In the genomic region with DNA sequence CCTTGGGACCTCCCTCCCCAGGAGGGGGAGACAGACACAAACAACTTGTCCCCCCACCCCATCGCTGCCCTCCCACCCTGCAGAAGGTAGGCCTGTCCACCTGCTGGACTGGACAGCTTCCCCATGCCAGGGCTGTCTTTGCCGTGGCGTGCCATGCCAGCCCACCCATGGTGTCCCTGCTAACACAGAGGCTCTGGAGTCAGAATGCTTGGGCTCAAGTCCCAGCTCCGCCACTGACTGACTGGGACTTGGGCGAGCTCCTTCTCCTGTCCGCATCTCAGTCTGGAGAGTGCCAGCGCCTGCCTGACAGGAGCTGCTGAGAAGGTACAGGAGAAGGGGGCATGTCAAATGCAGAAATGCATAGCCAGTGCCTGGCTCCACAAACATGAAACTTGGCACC, we compare ENCODE assay signal across 21 cellular contexts. TPM values are rescaled to one million over a fixed set of nuclear protein-coding genes. Genes with fewer than 3 reads are reported as not detected.
A peak's percentile ranks its signal among the peaks of the same experiment; 100 is the strongest.
DNase-seq lines count a peak whose midpoint lies in the region; ATAC-seq, FAIRE-seq and TF ChIP-seq lines count a peak whose summit lies in the region.
"Had no signal": no experiment of that assay in that cellular context is flagged by ENCODE, and none has a peak within 500 bp of the region (broad histone marks: within the 10 kb centered on the region; RNA-seq: fewer than 3 reads in every experiment).

No MANE protein-coding gene starts in this region.

- H2AFZ ChIP-seq in keratinocyte (ENCODE audit: control insufficient read depth, low read length) = no peak overlapping the region

- POLR2A ChIA-PET in RWPE1 (lab: Yijun Ruan, JAX; ENCODE audit: low non-redundant PET) = no interaction called here
- POLR2A ChIA-PET in CD4-positive, alpha-beta memory T cell (lab: Charles Lee; ENCODE audit: partially characterized antibody) = interaction anchor here (2.5 kb wide), 1 partner anchor 10 kb away, joined by 15 read pairs; no protein-coding TSS in a partner anchor

- TF ChIP-seq CTCF in RWPE1 (conservative IDR thresholded peaks at IDR 0.05; ENCODE audit: low read depth) (no peak), keratinocyte (optimal IDR thresholded peaks at IDR 0.05 in 1 of 3, IDR thresholded peaks at IDR 0.05 in 1 of 3, conservative IDR thresholded peaks at IDR 0.05 in 1 of 3; ENCODE audit: extremely low read depth in 1 of 3, insufficient read depth in 2 of 3, low read length in 3 of 3) (no peak)

- H3K4me3 ChIP-seq in keratinocyte (ENCODE audit: control insufficient read depth in 2 of 3, extremely low read depth in 1 of 3, insufficient read depth in 2 of 3, low read depth in 1 of 3, low read length in 3 of 3) = no peak overlapping the region
- no peak overlapping the region for H3K4me3 ChIP-seq in CD4-positive, alpha-beta memory T cell (ENCODE audit: low read length in 2 of 2)
- H3K4me3 ChIP-seq: GM12878 had no signal

- no peaks in the 10 kb centered on the region for H3K27me3 ChIP-seq in keratinocyte (ENCODE audit: control insufficient read depth, extremely low read depth, insufficient read depth, low read length)
- no peaks in the 10 kb centered on the region for H3K27me3 ChIP-seq in CD4-positive, alpha-beta memory T cell (ENCODE audit: insufficient read depth, low read length)

- no peak overlapping the region for H3K4me2 ChIP-seq in keratinocyte (ENCODE audit: control insufficient read depth, extremely low read depth, insufficient read depth, low read depth, low read length)

- DNase-seq in RWPE1 (ENCODE audit: low spot score) = no peak
- no peak for DNase-seq in T-helper 17 cell
- DNase-seq in keratinocyte (ENCODE audit: low read depth, low spot score) = no peak
- no peak for DNase-seq in sciatic nerve (ENCODE audit: low spot score)
- no peak for DNase-seq in NCI-H1930 (lab: John Stamatoyannopoulos, UW)
- DNase-seq in CD4-positive, alpha-beta memory T cell = no peak
- no peak for DNase-seq in activated CD4-positive, alpha-beta T cell treated with anti-CD3 and anti-CD28 coated beads, Interleukin-2, amount 50 U/mL, for 48 hours
- DNase-seq: C1 segment of cervical spinal cord; Caco-2; CD8-positive, alpha-beta T cell; DMS153; DND-41; H7; HCEC 1CT had no signal

- H4K20me1 ChIP-seq in keratinocyte (ENCODE audit: control insufficient read depth, extremely low read depth, insufficient read depth, low read length) = no peaks in the 10 kb centered on the region

- H3K4me3 Mint-ChIP-seq in T-helper 17 cell = no peak overlapping the region
- H3K4me3 Mint-ChIP-seq in CD4-positive, alpha-beta memory T cell = no peak overlapping the region
- H3K4me3 Mint-ChIP-seq: CD8-positive, alpha-beta T cell had no signal

- dilution Hi-C loops in keratinocyte (cut with MboI; ENCODE audit: extremely low pct_ligation_motif_present, low sequenced_read_pairs) = no loop called here

- CTCF ChIA-PET in RWPE1 (lab: Yijun Ruan, JAX) = no interaction called here
- CTCF ChIA-PET in CD4-positive, alpha-beta memory T cell (lab: Charles Lee; ENCODE audit: partially characterized antibody) = interaction anchor here (1.2 to 2.3 kb wide), 2 partner anchors 10 to 24 kb away, joined by 3 to 10 read pairs; partner anchors contain the start of gene WNT7A

- H3K4me1 ChIP-seq in keratinocyte (ENCODE audit: control insufficient read depth, extremely low read depth, insufficient read depth, low read length) = peaks cover 78% of the 10 kb centered on the region
- peaks cover 18% of the 10 kb centered on the region for H3K4me1 ChIP-seq in CD4-positive, alpha-beta memory T cell (ENCODE audit: insufficient read depth, low read length)

- H3K9me3 Mint-ChIP-seq in CD4-positive, alpha-beta memory T cell = peaks cover 0 to 4% (median 0%) of the 10 kb centered on the region in 8 donors
- H3K9me3 Mint-ChIP-seq: CD8-positive, alpha-beta T cell had no signal

- H3K9me1 ChIP-seq in keratinocyte (ENCODE audit: control insufficient read depth, extremely low read depth, insufficient read depth, low read length) = no peaks in the 10 kb centered on the region

- H3K9me3 ChIP-seq in T-helper 17 cell (ENCODE audit: control insufficient read depth, low read length, poor library complexity, severe bottlenecking) (no peaks in the 10 kb centered on the region), keratinocyte (ENCODE audit: control insufficient read depth, low read depth, low read length) (no peaks in the 10 kb centered on the region)
- no peaks in the 10 kb centered on the region for H3K9me3 ChIP-seq in CD4-positive, alpha-beta memory T cell (ENCODE audit: control insufficient read depth in 1 of 2, low read length in 2 of 2)
- H3K9me3 ChIP-seq: Caco-2 had no signal

- peaks cover under 1% of the 10 kb centered on the region for H3K36me3 Mint-ChIP-seq in T-helper 17 cell (ENCODE audit: low read depth)
- H3K36me3 Mint-ChIP-seq in CD4-positive, alpha-beta memory T cell = peaks cover 24 to 30% of the 10 kb centered on the region in 2 donors

- no peak for ATAC-seq in T-helper 17 cell
- ATAC-seq in sciatic nerve = peak; percentile 29
- no peak for ATAC-seq in HG02571 (IDR thresholded peaks at IDR 0.05; ENCODE audit: unreplicated experiment)
- ATAC-seq: CD8-positive, alpha-beta T cell; GM12878 had no signal

- peaks cover 22% of the 10 kb centered on the region for H3K4me1 Mint-ChIP-seq in T-helper 17 cell
- peaks cover 13 to 58% (median 25%) of the 10 kb centered on the region in 4 donors for H3K4me1 Mint-ChIP-seq in CD4-positive, alpha-beta memory T cell

- intact Hi-C loops in sciatic nerve (cut with DNase I) = no loop called here
- intact Hi-C loops in CD4-positive, alpha-beta memory T cell (cut with micrococcal nuclease) = no loop called here

- peaks cover 17 to 59% of the 10 kb centered on the region in 2 experiments for H3K36me3 ChIP-seq in keratinocyte (ENCODE audit: control insufficient read depth in 2 of 2, extremely low read depth in 1 of 2, insufficient read depth in 2 of 2, low read length in 2 of 2)
- no peaks in the 10 kb centered on the region for H3K36me3 ChIP-seq in CD4-positive, alpha-beta memory T cell (ENCODE audit: insufficient read depth, low read length)

- no peak for FAIRE-seq in keratinocyte (lab: Jason Lieb, UNC)
- FAIRE-seq: G401.6, GM12878, H1 had no signal

- peaks cover 42% of the 10 kb centered on the region for H3K79me2 ChIP-seq in keratinocyte (ENCODE audit: control insufficient read depth, insufficient read depth, low read length)

- peak overlapping the region; percentile 99 for H3K27ac ChIP-seq in RWPE1
- H3K27ac ChIP-seq in keratinocyte (ENCODE audit: control insufficient read depth, insufficient read depth, low read length) = peak overlapping the region; percentile 10
- H3K27ac ChIP-seq in CD4-positive, alpha-beta memory T cell (ENCODE audit: low read depth, low read length) = no peak overlapping the region

- H3K27ac Mint-ChIP-seq in T-helper 17 cell = peak overlapping the region; percentile 62
- H3K27ac Mint-ChIP-seq in CD4-positive, alpha-beta memory T cell = no peak overlapping the region
- H3K27ac Mint-ChIP-seq: CD8-positive, alpha-beta T cell had no signal

- no peaks in the 10 kb centered on the region for H3K27me3 Mint-ChIP-seq in T-helper 17 cell
- no peaks in the 10 kb centered on the region for H3K27me3 Mint-ChIP-seq in CD4-positive, alpha-beta memory T cell

- no peak overlapping the region for H3K9ac ChIP-seq in keratinocyte (ENCODE audit: control insufficient read depth, extremely low read depth, insufficient read depth, low read length)

RNA-seq across cellular contexts. Expression of gene WNT7A, which starts 23.9 kb away (rescaled TPM):
- total RNA-seq in T-helper 17 cell (10 to 100 TPM; 10.1 to 14.5 TPM), sciatic nerve (not detected)
- polyA plus RNA-seq in keratinocyte = 13.0 to 36.7 TPM (median 20.3 TPM) in 3 replicates
- polyA plus RNA-seq in keratinocyte (2011; ENCODE audit: low read depth) = 5.5 TPM
- polyA plus RNA-seq in keratinocyte (2011; cell fraction: cytosol; rRNA removed) = 16.2 and 26.7 TPM in 2 replicates
- polyA plus RNA-seq in keratinocyte (2011; cell fraction: nucleus; rRNA removed) = 26.3 and 31.8 TPM in 2 replicates
- polyA plus RNA-seq in keratinocyte (2012; ENCODE audit: low replicate concordance) = 8.2 and 51.3 TPM in 2 replicates
- polyA minus RNA-seq in keratinocyte = 17.3 to 89.8 TPM (median 32.9 TPM) in 3 replicates
- 39.5 TPM for polyA minus RNA-seq in keratinocyte (2011; cell fraction: cytosol; rRNA and poly(A)+ RNA removed)
- polyA minus RNA-seq in keratinocyte (2011; cell fraction: nucleus; rRNA and poly(A)+ RNA removed) = 30.3 and 32.0 TPM in 2 replicates
- 10 to 100 TPM; 18.0 to 19.3 TPM for total RNA-seq in CD4-positive, alpha-beta memory T cell
- 1 to 10 TPM; 8.3 to 9.0 TPM for polyA plus RNA-seq in CD4-positive, alpha-beta memory T cell
- total RNA-seq: A172, A673, H1 had no signal
- polyA plus RNA-seq: BJ, GM12878 had no signal

Comparison
In these comparisons a context has a peak if more than half of its experiments do, and no peak if none do; other contexts are left out.
1. RNA of gene WNT7A, which starts 23.9 kb away (total RNA-seq): 18.0 to 19.3 TPM in CD4-positive, alpha-beta memory T cell and 10.1 to 14.5 TPM in T-helper 17 cell; not detected in sciatic nerve (single experiment); every median in the first group is over 10 times any median in the second.